28 cellular contexts compared by ENCODE assay signal in genomic region chr5:17625686-17626085, GRCh38. TPM values are rescaled to one million over a fixed set of nuclear protein-coding genes. Genes with fewer than 3 reads are reported as not detected.
"Had no signal": no experiment of that assay in that cellular context is flagged by ENCODE, and none has a peak within 500 bp of the region (broad histone marks: within the 10 kb centered on the region; RNA-seq: fewer than 3 reads in every experiment).

No MANE protein-coding gene starts in this region.

- H3K4me3 Mint-ChIP-seq: mesothelial cell of epicardium had no signal

- H3K27ac Mint-ChIP-seq: mesothelial cell of epicardium had no signal

- H3K4me1 ChIP-seq: esophagus squamous epithelium, gastrocnemius medialis, heart right ventricle, left lung, lower lobe of right lung had no signal

- H3K9me3 ChIP-seq: esophagus squamous epithelium, gastrocnemius medialis, heart right ventricle, lower lobe of right lung, mucosa of descending colon had no signal

- H3K4me1 Mint-ChIP-seq: mesothelial cell of epicardium had no signal

- ATAC-seq: gastrocnemius medialis, heart right ventricle, left cardiac atrium, left lung, left ventricle myocardium superior, mucosa of descending colon had no signal

- H3K36me3 ChIP-seq: esophagus squamous epithelium, gastrocnemius medialis, heart right ventricle, left lung, lower lobe of right lung had no signal

- H3K27ac ChIP-seq: coronary artery, dorsolateral prefrontal cortex, esophagus squamous epithelium, gastrocnemius medialis, heart right ventricle, left lung, lower lobe of right lung had no signal

- DNase-seq: cerebellar nuclear complex; dermis blood vessel endothelial cell; dorsolateral prefrontal cortex; effector CD4-positive, alpha-beta T cell; effector memory CD4-positive, alpha-beta T cell; esophagus squamous epithelium; foreskin fibroblast; foreskin melanocyte; gastrocnemius medialis; head of caudate nucleus; heart right ventricle; hippocampal formation; left cardiac atrium; left ventricle myocardium superior; lower lobe of right lung; mesenchymal stem cell; mucosa of descending colon had no signal

- H3K4me3 ChIP-seq: coronary artery, dorsolateral prefrontal cortex, esophagus squamous epithelium, gastrocnemius medialis, heart right ventricle, left lung, lower lobe of right lung, mucosa of descending colon had no signal

- H3K36me3 Mint-ChIP-seq: mesothelial cell of epicardium had no signal

- H3K27me3 ChIP-seq: dorsolateral prefrontal cortex, esophagus squamous epithelium, gastrocnemius medialis, heart right ventricle, left lung had no signal

RNA-seq across cellular contexts. Expression of gene TAF11L13, which starts 6.2 kb away (rescaled TPM):
- total RNA-seq: dermis blood vessel endothelial cell, dorsolateral prefrontal cortex, endothelial cell of umbilical vein, epithelial cell of proximal tubule, esophagus squamous epithelium, gastrocnemius medialis, glomerular endothelial cell, heart right ventricle, kidney epithelial cell, left cardiac atrium, left lung, left ventricle myocardium superior, lower leg skin, lower lobe of right lung, lung microvascular endothelial cell, mesenteric fat pad, mesothelial cell of epicardium, mucosa of descending colon, myocyte had no signal

RNA-seq across cellular contexts. Expression of gene TAF11L14, which starts 8.6 kb away (rescaled TPM):
- total RNA-seq: dermis blood vessel endothelial cell, dorsolateral prefrontal cortex, endothelial cell of umbilical vein, epithelial cell of proximal tubule, esophagus squamous epithelium, gastrocnemius medialis, glomerular endothelial cell, heart right ventricle, kidney epithelial cell, left cardiac atrium, left lung, left ventricle myocardium superior, lower leg skin, lower lobe of right lung, lung microvascular endothelial cell, mesenteric fat pad, mesothelial cell of epicardium, mucosa of descending colon, myocyte had no signal

RNA-seq across cellular contexts. Expression of gene TAF11L12, which starts 15.5 kb away (rescaled TPM):
- total RNA-seq: dermis blood vessel endothelial cell, dorsolateral prefrontal cortex, endothelial cell of umbilical vein, epithelial cell of proximal tubule, esophagus squamous epithelium, gastrocnemius medialis, glomerular endothelial cell, heart right ventricle, kidney epithelial cell, left cardiac atrium, left lung, left ventricle myocardium superior, lower leg skin, lower lobe of right lung, lung microvascular endothelial cell, mesenteric fat pad, mesothelial cell of epicardium, mucosa of descending colon, myocyte had no signal

RNA-seq across cellular contexts. Expression of gene TAF11L11, which starts 21.7 kb away (rescaled TPM):
- total RNA-seq: dermis blood vessel endothelial cell, dorsolateral prefrontal cortex, endothelial cell of umbilical vein, esophagus squamous epithelium, gastrocnemius medialis, glomerular endothelial cell, heart right ventricle, kidney epithelial cell, left cardiac atrium, left lung, left ventricle myocardium superior, lower lobe of right lung, lung microvascular endothelial cell, mesenteric fat pad, mesothelial cell of epicardium, mucosa of descending colon, myocyte had no signal

RNA-seq across cellular contexts. Expression of gene TAF11L10, which starts 28.1 kb away (rescaled TPM):
- total RNA-seq: dermis blood vessel endothelial cell, endothelial cell of umbilical vein, epithelial cell of proximal tubule, esophagus squamous epithelium, gastrocnemius medialis, glomerular endothelial cell, heart right ventricle, kidney epithelial cell, left cardiac atrium, left lung, left ventricle myocardium superior, lower leg skin, lower lobe of right lung, lung microvascular endothelial cell, mesenteric fat pad, mesothelial cell of epicardium, mucosa of descending colon, myocyte had no signal
